Comparison of ENCODE assay signal across 8 cellular contexts in genomic region chr2:171923206-171923605, GRCh38. TPM values are rescaled to one million over a fixed set of nuclear protein-coding genes. Genes with fewer than 3 reads are reported as not detected.
DNase-seq lines count a peak whose midpoint lies in the region; ATAC-seq, FAIRE-seq and TF ChIP-seq lines count a peak whose summit lies in the region.

No MANE protein-coding gene starts in this region.

- dilution Hi-C loops in IMR-90 (cut with HindIII; ENCODE audit: low sequenced_read_pairs, unreplicated experiment): no loop called here

- no peaks in the 10 kb centered on the region for H3K9me1 ChIP-seq in IMR-90 (ENCODE audit: insufficient read depth, low read length)

- H3K27ac ChIP-seq in IMR-90 (ENCODE audit: insufficient read depth, low read length): peak overlapping the region; percentile 55
- H3K27ac ChIP-seq in iPS-20b (ENCODE audit: low read length): peak overlapping the region; percentile 79
- H3K27ac ChIP-seq in stomach smooth muscle (ENCODE audit: low read length): peak overlapping the region; percentile 95
- no peak overlapping the region for H3K27ac ChIP-seq in caudate nucleus (ENCODE audit: low read depth, low read length)

- TF ChIP-seq POLR2A in IMR-90 (IDR thresholded peaks at IDR 0.05; ENCODE audit: low read depth, low read length): no peak

- 8% methylated on average over 8 of the region's 13 CpGs; no CpG with 5 or more reads in 1 of the 2 experiments for WGBS in IMR-90 (ENCODE audit: extremely low coverage in 2 of 2, insufficient read length in 1 of 2), 2 experiments

- H3K4me2 ChIP-seq in IMR-90 (ENCODE audit: low read depth, low read length): peak overlapping the region; percentile 99

- peak overlapping the region; percentile 38 for H2AFZ ChIP-seq in IMR-90 (replicated peaks; ENCODE audit: low read length, poor library complexity)

- in situ Hi-C loops in IMR-90 (cut with MboI; ENCODE audit: low sequenced_read_pairs): no loop called here

- no peak for TF ChIP-seq CTCF in IMR-90 (conservative IDR thresholded peaks at IDR 0.05; ENCODE audit: low read depth, low read length)

- peak overlapping the region; percentile 9 for H2BK5ac ChIP-seq in IMR-90 (ENCODE audit: low read depth, low read length, poor library complexity, severe bottlenecking)

- no peak overlapping the region for H4K91ac ChIP-seq in IMR-90 (ENCODE audit: insufficient read depth, low read depth, low read length)

- H3K4me3 ChIP-seq in IMR-90 (ENCODE audit: insufficient read depth, low read depth, low read length) (peak overlapping the region; percentile 71), iPS-20b (ENCODE audit: low read length) (peak overlapping the region; percentile 98), stomach smooth muscle (ENCODE audit: low read length in 2 of 2) (peak overlapping the region; percentile 63 to 95)

- no peak overlapping the region for H2BK120ac ChIP-seq in IMR-90 (ENCODE audit: low read depth, low read length)

- H3K9ac ChIP-seq in IMR-90 (ENCODE audit: low read depth, low read length): peak overlapping the region; percentile 88
- peak overlapping the region; percentile 92 for H3K9ac ChIP-seq in iPS-20b (ENCODE audit: low read depth, low read length)
- peak overlapping the region; percentile 75 to 97 for H3K9ac ChIP-seq in stomach smooth muscle (ENCODE audit: low read length in 2 of 2)

- H3K27me3 ChIP-seq in IMR-90 (ENCODE audit: control insufficient read depth, insufficient read depth, low read length) (no peaks in the 10 kb centered on the region), iPS-20b (ENCODE audit: insufficient read depth, low read length) (no peaks in the 10 kb centered on the region), stomach smooth muscle (ENCODE audit: control insufficient read depth in 1 of 2, insufficient read depth in 2 of 2, low read length in 2 of 2) (no peaks in the 10 kb centered on the region)

- peaks cover 6% of the 10 kb centered on the region for H3K36me3 Mint-ChIP-seq in activated naive CD8-positive, alpha-beta T cell

- peaks cover 41% of the 10 kb centered on the region for H3K4me1 Mint-ChIP-seq in activated naive CD8-positive, alpha-beta T cell (ENCODE audit: low read depth)

- H3K14ac ChIP-seq in IMR-90 (replicated peaks; ENCODE audit: low read depth, low read length): no peak overlapping the region

- peak overlapping the region in 1 of 2 experiments; percentile 23; a peak in 2 of 4 replicates for H4K8ac ChIP-seq in IMR-90 (ENCODE audit: low read depth in 2 of 2, low read length in 2 of 2)

- H3K79me1 ChIP-seq in IMR-90 (ENCODE audit: low read depth in 1 of 2, low read length in 2 of 2): peaks cover 9 to 23% of the 10 kb centered on the region in 2 experiments

- H4K20me1 ChIP-seq in IMR-90 (ENCODE audit: insufficient read depth, low read length): no peaks in the 10 kb centered on the region

- H2AK5ac ChIP-seq in IMR-90 (ENCODE audit: low read depth, low read length): no peak overlapping the region

- DNase-seq in DMS114 treated with DMSO at 0.1 percent for 48 hours (lab: John Stamatoyannopoulos, UW; ENCODE audit: unreplicated experiment): peak; percentile 9
- DNase-seq in IMR-90: peak; percentile 38
- no peak for DNase-seq in urothelium cell line (ENCODE audit: low spot score)
- no peak for DNase-seq in stimulated activated CD4-positive, alpha-beta T cell treated with anti-CD3 and anti-CD28 coated beads, Interleukin-1b, Interleukin-23, amount 100 ng/mL, for 48 hours
- no peak for DNase-seq in caudate nucleus (lab: John Stamatoyannopoulos, UW)

- no peak for TF ChIP-seq RAD21 in IMR-90 (IDR thresholded peaks at IDR 0.05; ENCODE audit: low read length)

- H3K9me3 Mint-ChIP-seq in activated naive CD8-positive, alpha-beta T cell (ENCODE audit: low read depth): no peaks in the 10 kb centered on the region

- H4K5ac ChIP-seq in IMR-90 (ENCODE audit: low read depth, low read length): no peak overlapping the region

- FAIRE-seq in urothelium cell line (lab: Jason Lieb, UNC): no peak

- no peak overlapping the region for H2BK20ac ChIP-seq in IMR-90 (ENCODE audit: low read depth, low read length)

- intact Hi-C loops in IMR-90 (cut with micrococcal nuclease): loop anchor here (2.0 to 5.0 kb wide), 3 partner anchors 111 to 180 kb away; partner anchors contain the start of gene DLX2

- H3K27me3 Mint-ChIP-seq in activated naive CD8-positive, alpha-beta T cell: no peaks in the 10 kb centered on the region

- H3K23ac ChIP-seq in IMR-90 (ENCODE audit: low read depth, low read length): peak overlapping the region; percentile 71; the same call in 1 of the 2 replicates

- H3K27ac Mint-ChIP-seq in activated naive CD8-positive, alpha-beta T cell: peak overlapping the region; percentile 100

- peak; percentile 38 for ATAC-seq in IMR-90 (ENCODE audit: low read depth)

- H3K4me1 ChIP-seq in IMR-90 (ENCODE audit: control insufficient read depth, insufficient read depth, low read length): no peaks in the 10 kb centered on the region
- H3K4me1 ChIP-seq in iPS-20b (ENCODE audit: insufficient read depth, low read length): no peaks in the 10 kb centered on the region; the same call in none of the 2 replicates
- peaks cover 9% of the 10 kb centered on the region for H3K4me1 ChIP-seq in stomach smooth muscle (ENCODE audit: control insufficient read depth, insufficient read depth, low read length)

- H3K36me3 ChIP-seq in IMR-90 (ENCODE audit: control insufficient read depth, insufficient read depth, low read length): peaks cover 2% of the 10 kb centered on the region; the same call in 1 of the 2 replicates
- H3K36me3 ChIP-seq in iPS-20b (ENCODE audit: insufficient read depth, low read depth, low read length): peaks cover 35% of the 10 kb centered on the region
- no peaks in the 10 kb centered on the region for H3K36me3 ChIP-seq in stomach smooth muscle (ENCODE audit: control insufficient read depth in 2 of 2, insufficient read depth in 2 of 2, low read length in 2 of 2)

- no peak overlapping the region for H3K18ac ChIP-seq in IMR-90 (ENCODE audit: low read depth, low read length)

- peak overlapping the region; percentile 10; the same call in 1 of the 2 replicates for H3K4ac ChIP-seq in IMR-90 (ENCODE audit: low read depth, low read length)

- CTCF ChIA-PET in IMR-90 (lab: Yijun Ruan, JAX): interaction anchor here (0.7 to 1.5 kb wide), 2 partner anchors 17 to 183 kb away, joined by 3 read pairs; no protein-coding TSS in a partner anchor

- H3K9me3 ChIP-seq in IMR-90 (ENCODE audit: control insufficient read depth, insufficient read depth, low read length) (no peaks in the 10 kb centered on the region), iPS-20b (ENCODE audit: insufficient read depth, low read depth, low read length) (no peaks in the 10 kb centered on the region), stomach smooth muscle (ENCODE audit: control insufficient read depth in 2 of 2, low read length in 2 of 2) (no peaks in the 10 kb centered on the region)

- H2AK9ac ChIP-seq in IMR-90 (replicated peaks; ENCODE audit: low read depth, low read length, poor library complexity): no peak overlapping the region

- peak overlapping the region; percentile 73; the same call in 1 of the 2 replicates for H3K56ac ChIP-seq in IMR-90 (ENCODE audit: extremely low read depth, insufficient read depth, low read length)

- no peak overlapping the region for H2BK15ac ChIP-seq in IMR-90 (ENCODE audit: low read depth, low read length)

- BruUV-seq in IMR-90 (replicated peaks; lab: Mats Ljungman, UMichigan): no TSS peak

- POLR2A ChIA-PET in IMR-90 (lab: Charles Lee; ENCODE audit: unreplicated experiment): no interaction called here

- peak overlapping the region; percentile 100 for H3K4me3 Mint-ChIP-seq in activated naive CD8-positive, alpha-beta T cell

TF ChIP-seq in IMR-90, 13 proteins besides CTCF, POLR2A, EP300 and RAD21:
- TF ChIP-seq SMC3 (IDR thresholded peaks at IDR 0.05; ENCODE audit: low read depth, low read length) (no peak), CEBPB (IDR thresholded peaks at IDR 0.05; ENCODE audit: low read depth, low read length) (no peak), MAFK (IDR thresholded peaks at IDR 0.05; ENCODE audit: low read depth, low read length) (no peak), FOS (IDR thresholded peaks at IDR 0.05; ENCODE audit: low read depth, low read length) (no peak)

RNA-seq across cellular contexts. Expression of gene HAT1, which starts 0.9 kb away (rescaled TPM):
- total RNA-seq in IMR-90 (2012; rRNA removed): 24.4 and 49.2 TPM in 2 replicates
- 37.1 and 42.1 TPM in 2 replicates for polyA plus RNA-seq in IMR-90 (2012; rRNA removed)
- polyA plus RNA-seq in IMR-90 (2012; cell fraction: cytosol; rRNA removed): 2.7 and 5.7 TPM in 2 replicates
- 0.76 and 8.1 TPM in 2 replicates for polyA plus RNA-seq in IMR-90 (2012; cell fraction: nucleus; rRNA removed; ENCODE audit: low replicate concordance)

RNA-seq across cellular contexts. Expression of gene SLC25A12, which starts 29.2 kb away (rescaled TPM):
- total RNA-seq in IMR-90 (2012; rRNA removed): 17.6 and 23.6 TPM in 2 replicates
- 13.9 and 16.3 TPM in 2 replicates for polyA plus RNA-seq in IMR-90 (2012; rRNA removed)
- 5.2 and 8.9 TPM in 2 replicates for polyA plus RNA-seq in IMR-90 (2012; cell fraction: cytosol; rRNA removed)
- 12.7 and 38.3 TPM in 2 replicates for polyA plus RNA-seq in IMR-90 (2012; cell fraction: nucleus; rRNA removed; ENCODE audit: low replicate concordance)

Comparison
In these comparisons a context has a peak if more than half of its experiments do, and no peak if none do; other contexts are left out.
1. DNase-seq: peak in DMS114 treated with DMSO at 0.1 percent for 48 hours (single experiment) and IMR-90 (single experiment); none in urothelium cell line (single experiment), stimulated activated CD4-positive, alpha-beta T cell treated with anti-CD3 and anti-CD28 coated beads, Interleukin-1b, Interleukin-23, amount 100 ng/mL, for 48 hours (single experiment) and caudate nucleus (0 of 61).
2. Peak in every context shown above with its lines, with median percentiles within 50 percentile points of each other: H3K4me3 ChIP-seq and H3K9ac ChIP-seq.